7 cellular contexts compared by ENCODE assay signal in the genomic region with DNA sequence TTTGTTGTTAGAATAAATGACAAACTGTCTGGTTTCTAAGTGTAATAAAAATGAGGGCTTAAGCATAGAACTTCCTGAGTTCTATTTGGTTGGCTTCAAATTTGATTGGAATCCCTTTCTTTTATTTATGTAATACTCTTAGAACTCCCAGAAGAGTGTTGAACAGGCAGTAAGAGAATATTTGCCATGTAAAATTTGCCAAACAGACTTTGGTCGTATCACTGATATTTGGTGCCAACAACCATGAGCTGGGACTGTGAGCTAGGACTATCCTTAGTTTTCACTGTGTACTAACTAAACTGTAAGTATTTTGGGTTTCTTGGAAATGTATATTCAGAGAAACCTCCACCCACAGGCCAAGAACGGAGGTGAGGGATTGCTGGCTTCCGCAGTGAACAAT.
"Had no signal": no experiment of that assay in that cellular context is flagged by ENCODE, and none has a peak within 500 bp of the region (broad histone marks: within the 10 kb centered on the region; RNA-seq: fewer than 3 reads in every experiment).

No MANE protein-coding gene starts in this region.

- H3K36me3 Mint-ChIP-seq: IgD-negative memory B cell had no signal

- H3K36me3 ChIP-seq: HAP-1 had no signal

- H3K9me3 ChIP-seq: HAP-1 had no signal

- H3K27ac Mint-ChIP-seq: HFFc6, IgD-negative memory B cell had no signal

- ATAC-seq: HCT116 had no signal

- DNase-seq: GOT3, H7, HFFc6, KBM-7 had no signal

- H3K9me3 Mint-ChIP-seq: HFFc6 had no signal

- H3K27me3 Mint-ChIP-seq: IgD-negative memory B cell had no signal

- H3K4me3 Mint-ChIP-seq: HFFc6, IgD-negative memory B cell had no signal

- H3K4me3 ChIP-seq: HAP-1 had no signal

- H3K4me1 Mint-ChIP-seq: IgD-negative memory B cell had no signal

- H3K4me1 ChIP-seq: HAP-1 had no signal
